In the genomic region with DNA sequence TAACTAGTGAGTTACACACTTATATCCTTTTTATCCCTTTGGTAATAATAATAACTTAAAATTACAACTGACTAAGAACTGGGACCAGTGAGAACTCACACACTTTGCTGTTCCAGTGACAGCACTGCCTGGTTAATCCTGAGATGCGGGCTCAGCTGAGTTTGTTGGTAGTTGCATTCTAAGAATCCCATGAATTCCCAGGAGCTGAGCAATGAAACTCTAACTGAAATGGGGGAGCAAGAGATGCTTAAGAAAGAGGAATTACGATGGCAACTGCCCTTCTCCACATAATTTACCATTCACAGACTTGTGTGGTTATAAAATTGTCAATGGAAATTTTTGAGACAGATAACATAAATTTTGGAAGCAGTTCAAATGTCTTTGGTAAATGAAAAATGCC, we compare ENCODE assay signal across 17 cellular contexts.
DNase-seq lines count a peak whose midpoint lies in the region; ATAC-seq, FAIRE-seq and TF ChIP-seq lines count a peak whose summit lies in the region.
"Had no signal": no experiment of that assay in that cellular context is flagged by ENCODE, and none has a peak within 500 bp of the region (broad histone marks: within the 10 kb centered on the region; RNA-seq: fewer than 3 reads in every experiment).

No MANE protein-coding gene starts in this region.

- no peaks in the 10 kb centered on the region for H3K9me2 ChIP-seq in neural cell (ENCODE audit: insufficient read depth, low read length)

- H4K8ac ChIP-seq in H1 (ENCODE audit: extremely low read depth, insufficient read depth, low read length), result no peak overlapping the region

- 39% methylated on average over 2 of the region's 2 CpGs; no CpG with 5 or more reads in 1 of the 2 experiments for WGBS in H1 (ENCODE audit: extremely low coverage in 1 of 2, insufficient coverage in 1 of 2, insufficient read length in 1 of 2, insufficient replicate concordance in 2 of 2, low coverage in 1 of 2, low lambda C conversion rate in 2 of 2, missing lambda C conversion rate in 1 of 2), 2 experiments

- H2BK120ac ChIP-seq in H1 (replicated peaks; ENCODE audit: low read depth, low read length), result no peak overlapping the region

- H3K9me3 ChIP-seq in NT2/D1 (ENCODE audit: insufficient read depth, low read length), result no peaks in the 10 kb centered on the region
- peaks cover 0 to 2% of the 10 kb centered on the region in 2 experiments; a peak in 1 of 4 replicates for H3K9me3 ChIP-seq in H1 (ENCODE audit: insufficient read depth in 2 of 2, low read depth in 1 of 2, low read length in 1 of 2)
- peaks cover 6% of the 10 kb centered on the region for H3K9me3 ChIP-seq in neural cell (ENCODE audit: low read length)
- H3K9me3 ChIP-seq: BLaER1 had no signal

- no peak overlapping the region for H2BK15ac ChIP-seq in H1 (ENCODE audit: low read length)

- no peak for TF ChIP-seq EP300 in H1 (IDR thresholded peaks at IDR 0.05; ENCODE audit: borderline replicate concordance in 1 of 2, low read depth in 2 of 2, low read length in 2 of 2)
- TF ChIP-seq EP300 in neural cell (conservative IDR thresholded peaks at IDR 0.05; ENCODE audit: poor library complexity, severe bottlenecking), result no peak

- no peak for TF ChIP-seq RAD21 in H1 (IDR thresholded peaks at IDR 0.05 in 1 of 2, conservative IDR thresholded peaks at IDR 0.05 in 1 of 2; ENCODE audit: low read depth in 2 of 2, low read length in 2 of 2)
- TF ChIP-seq RAD21 in neural cell (conservative IDR thresholded peaks at IDR 0.05), result no peak

- H3K79me2 ChIP-seq in H1 (ENCODE audit: control insufficient read depth in 1 of 2, insufficient read depth in 2 of 2, low read length in 2 of 2), result no peaks in the 10 kb centered on the region
- no peaks in the 10 kb centered on the region for H3K79me2 ChIP-seq in neural cell (replicated peaks; ENCODE audit: insufficient read depth, low read length)

- H3F3A ChIP-seq in neural cell (ENCODE audit: insufficient read depth, low read length, poor library complexity, severe bottlenecking), result no peaks in the 10 kb centered on the region

- no peak overlapping the region for H3K4me2 ChIP-seq in H1 (ENCODE audit: insufficient read depth in 1 of 2, low read depth in 2 of 2, low read length in 2 of 2)
- H3K4me2 ChIP-seq in neural cell (ENCODE audit: low read length), result no peak overlapping the region
- H3K4me2 ChIP-seq: BLaER1 had no signal

- H2AK5ac ChIP-seq in H1 (ENCODE audit: low read depth, low read length), result no peak overlapping the region

- no peak overlapping the region for H2BK20ac ChIP-seq in H1 (ENCODE audit: low read length)

- DNase-seq in EL (peak; percentile 21), NT2/D1 (ENCODE audit: low read depth, low spot score) (peak; percentile 23), H1 (ENCODE audit: low read depth in 1 of 2, low spot score in 2 of 2) (peak in 1 of 2 experiments; percentile 13), NCI-H1436 treated with DMSO at 0.1 percent for 48 hours (lab: John Stamatoyannopoulos, UW) (no peak), NCI-H2171 treated with DMSO at 0.1 percent for 48 hours (lab: John Stamatoyannopoulos, UW) (no peak)
- DNase-seq: CD8-positive, alpha-beta memory T cell; DND-41; H7; NCI-H1092 treated with DMSO at 0.1 percent for 48 hours; NCI-H187; NCI-H510A treated with DMSO at 0.1 percent for 48 hours; SHP77 treated with DMSO at 0.1 percent for 48 hours had no signal

- H3K79me1 ChIP-seq in H1 (ENCODE audit: low read depth, low read length), result no peaks in the 10 kb centered on the region

- H2BK5ac ChIP-seq in H1 (ENCODE audit: low read depth, low read length), result no peak overlapping the region

- ATAC-seq in GM18858 (IDR thresholded peaks at IDR 0.05; ENCODE audit: unreplicated experiment), result no peak
- no peak for ATAC-seq in HG03095 (IDR thresholded peaks at IDR 0.05; ENCODE audit: unreplicated experiment)

- no peak overlapping the region for H3K27ac ChIP-seq in H1 (ENCODE audit: low read depth, low read length)
- H3K27ac ChIP-seq in neural cell (ENCODE audit: low read length), result no peak overlapping the region
- H3K27ac ChIP-seq: BLaER1 had no signal

- H2AFZ ChIP-seq in H1 (ENCODE audit: low read length) (no peak overlapping the region), neural cell (ENCODE audit: low read depth, low read length) (no peak overlapping the region)

- H4K20me1 ChIP-seq in H1 (replicated peaks in 1 of 2; ENCODE audit: control insufficient read depth in 1 of 2, insufficient read depth in 2 of 2, low read length in 2 of 2) (no peaks in the 10 kb centered on the region), neural cell (ENCODE audit: insufficient read depth) (no peaks in the 10 kb centered on the region)
- H4K20me1 ChIP-seq: BLaER1 had no signal

- H3K27me3 ChIP-seq in NT2/D1 (ENCODE audit: insufficient read depth, insufficient read length) (no peaks in the 10 kb centered on the region), H1 (replicated peaks in 1 of 4; ENCODE audit: control insufficient read depth in 3 of 4, extremely low read depth in 1 of 4, insufficient read depth in 3 of 4, low read length in 3 of 4) (peaks cover 0 to 1% (median 0%) of the 10 kb centered on the region in 4 experiments; a peak in 1 of 7 replicates), neural cell (ENCODE audit: insufficient read depth, low read depth, low read length) (no peaks in the 10 kb centered on the region)
- H3K27me3 ChIP-seq: BLaER1 had no signal

- no peaks in the 10 kb centered on the region for H3K23me2 ChIP-seq in H1 (ENCODE audit: low read depth, low read length)

- POLR2A ChIA-PET in H1 (lab: Charles Lee; ENCODE audit: partially characterized antibody), result no interaction called here

- H3K9ac ChIP-seq in NT2/D1 (ENCODE audit: insufficient read length, low read depth) (no peak overlapping the region), H1 (replicated peaks in 1 of 4; ENCODE audit: extremely low read depth in 1 of 4, low read depth in 3 of 4, low read length in 3 of 4) (no peak overlapping the region), neural cell (ENCODE audit: low read length) (no peak overlapping the region)
- H3K9ac ChIP-seq: BLaER1 had no signal

- H3K4me1 ChIP-seq in NT2/D1 (ENCODE audit: insufficient read depth, insufficient read length) (no peaks in the 10 kb centered on the region), H1 (replicated peaks in 1 of 4; ENCODE audit: control insufficient read depth in 3 of 4, insufficient read depth in 4 of 4, low read length in 3 of 4) (peaks cover 0 to 4% (median 0%) of the 10 kb centered on the region in 4 experiments; a peak in 4 of 7 replicates)
- H3K4me1 ChIP-seq: BLaER1 had no signal

- no peak overlapping the region for H3K4ac ChIP-seq in H1 (replicated peaks; ENCODE audit: insufficient read length, low read depth, low read length)

- no peak overlapping the region for H3K23ac ChIP-seq in H1 (ENCODE audit: insufficient read length)

- no peak overlapping the region for H4K91ac ChIP-seq in H1 (replicated peaks; ENCODE audit: insufficient read length, low read length)

- no peak overlapping the region for H3K18ac ChIP-seq in H1 (ENCODE audit: extremely low read depth, low read length)

- H3K56ac ChIP-seq in H1 (replicated peaks; ENCODE audit: insufficient read length, low read depth, low read length), result no peak overlapping the region

- TF ChIP-seq CTCF in H1 (IDR thresholded peaks at IDR 0.05; ENCODE audit: control extremely low read depth in 1 of 3, insufficient read depth in 1 of 3, low read depth in 1 of 3, low read length in 3 of 3) (no peak), neural cell (IDR thresholded peaks at IDR 0.05; ENCODE audit: poor library complexity, severe bottlenecking) (no peak)

- H4K5ac ChIP-seq in H1 (ENCODE audit: insufficient read length, low read depth, low read length), result no peak overlapping the region

- H3K36me3 ChIP-seq in NT2/D1 (ENCODE audit: insufficient read depth, insufficient read length, low read length) (no peaks in the 10 kb centered on the region), H1 (ENCODE audit: control insufficient read depth in 2 of 4, insufficient read depth in 4 of 4, low read length in 3 of 4) (no peaks in the 10 kb centered on the region), neural cell (ENCODE audit: insufficient read depth, low read length) (no peaks in the 10 kb centered on the region)
- H3K36me3 ChIP-seq: BLaER1 had no signal

- H3K14ac ChIP-seq in H1 (ENCODE audit: insufficient read length), result no peak overlapping the region

- no peak overlapping the region for H3K4me3 ChIP-seq in NT2/D1 (ENCODE audit: insufficient read length, low read depth)
- H3K4me3 ChIP-seq in H1 (ENCODE audit: extremely low read depth in 1 of 4, insufficient read depth in 2 of 4, low read depth in 3 of 4, low read length in 4 of 4), result no peak overlapping the region
- peak overlapping the region; percentile 24 for H3K4me3 ChIP-seq in neural cell (ENCODE audit: low read length)
- H3K4me3 ChIP-seq: BLaER1 had no signal

- no peak overlapping the region for H2BK12ac ChIP-seq in H1 (ENCODE audit: low read depth, low read length)

- TF ChIP-seq POLR2A in H1 (IDR thresholded peaks at IDR 0.05; ENCODE audit: control extremely low read depth in 1 of 2, low read depth in 2 of 2, low read length in 2 of 2), result no peak

- CTCF ChIA-PET in H1 (lab: Charles Lee; ENCODE audit: partially characterized antibody), result no interaction called here

- FAIRE-seq in H1 (lab: Jason Lieb, UNC), result peak; percentile 32
- FAIRE-seq: HTR-8/SVneo had no signal

TF ChIP-seq in H1, 55 proteins besides CTCF, POLR2A, EP300 and RAD21 (continues in another document):
- TF ChIP-seq, protein P1, sequence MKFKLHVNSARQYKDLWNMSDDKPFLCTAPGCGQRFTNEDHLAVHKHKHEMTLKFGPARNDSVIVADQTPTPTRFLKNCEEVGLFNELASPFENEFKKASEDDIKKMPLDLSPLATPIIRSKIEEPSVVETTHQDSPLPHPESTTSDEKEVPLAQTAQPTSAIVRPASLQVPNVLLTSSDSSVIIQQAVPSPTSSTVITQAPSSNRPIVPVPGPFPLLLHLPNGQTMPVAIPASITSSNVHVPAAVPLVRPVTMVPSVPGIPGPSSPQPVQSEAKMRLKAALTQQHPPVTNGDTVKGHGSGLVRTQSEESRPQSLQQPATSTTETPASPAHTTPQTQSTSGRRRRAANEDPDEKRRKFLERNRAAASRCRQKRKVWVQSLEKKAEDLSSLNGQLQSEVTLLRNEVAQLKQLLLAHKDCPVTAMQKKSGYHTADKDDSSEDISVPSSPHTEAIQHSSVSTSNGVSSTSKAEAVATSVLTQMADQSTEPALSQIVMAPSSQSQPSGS (IDR thresholded peaks at IDR 0.05; ENCODE audit: low read length), result no peak

TF ChIP-seq in neural cell, 6 proteins besides CTCF, POLR2A, EP300 and RAD21 (continues in another document):
- no peak for TF ChIP-seq MXI1 (conservative IDR thresholded peaks at IDR 0.05; ENCODE audit: poor library complexity, severe bottlenecking)

Comparison
In these comparisons a context has a peak if more than half of its experiments do, and no peak if none do; other contexts are left out.
1. DNase-seq: peak in EL (single experiment) and NT2/D1 (single experiment); none in NCI-H1436 treated with DMSO at 0.1 percent for 48 hours (single experiment) and NCI-H2171 treated with DMSO at 0.1 percent for 48 hours (single experiment).